ENCODE assay signal across 27 cellular contexts in the genomic region with DNA sequence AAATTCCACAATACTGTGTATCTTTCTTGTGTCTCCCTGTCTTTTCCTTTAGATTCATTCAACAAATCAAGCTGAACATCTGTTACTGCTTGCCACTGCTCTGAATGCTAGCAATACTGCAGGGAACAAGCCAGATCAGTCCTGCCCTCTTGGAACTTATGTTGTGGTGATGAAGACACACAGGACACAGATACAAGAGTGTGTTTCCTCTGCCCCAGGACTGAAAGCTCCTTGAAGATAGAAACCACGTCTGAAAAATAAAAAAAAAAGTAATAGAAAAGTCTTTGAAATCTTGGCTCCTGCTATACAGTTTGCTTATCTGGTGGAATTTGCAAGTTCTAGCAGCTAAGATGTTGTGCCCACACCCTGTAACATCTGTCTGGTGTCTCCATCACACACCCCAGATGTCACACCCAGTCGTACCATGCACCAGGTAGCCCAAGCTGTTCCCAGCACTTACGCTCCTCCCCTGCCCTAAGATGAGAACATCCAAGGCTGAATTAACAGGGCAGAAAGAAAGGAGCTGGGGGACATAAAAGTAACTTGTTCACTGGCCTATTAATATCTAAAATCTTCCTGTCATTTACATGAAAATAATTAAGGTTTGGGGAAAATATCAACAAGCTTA.
"Had no signal": no experiment of that assay in that cellular context is flagged by ENCODE, and none has a peak within 500 bp of the region (broad histone marks: within the 10 kb centered on the region; RNA-seq: fewer than 3 reads in every experiment).

No MANE protein-coding gene starts in this region.

- H3K4me3 ChIP-seq: colonic mucosa, esophagus squamous epithelium, heart right ventricle, lower lobe of right lung, right lobe of liver, thoracic aorta, transverse colon, upper lobe of right lung, uterus had no signal

- DNase-seq: colonic mucosa; effector CD8-positive, alpha-beta T cell; esophagus squamous epithelium; foreskin melanocyte; glutamatergic neuron; heart right ventricle; hippocampal formation; kidney glomerular epithelial cell; left ventricle myocardium superior; lower lobe of right lung; naive B cell; right lobe of liver; small intestine; stimulated activated CD4-positive, alpha-beta T cell treated with anti-CD3 and anti-CD28 coated beads, Interleukin-15, amount 100 ng/mL, for 24 hours; stimulated activated CD4-positive, alpha-beta T cell treated with anti-CD3 and anti-CD28 coated beads, Interleukin-2, amount 100 ng/mL, for 48 hours; stimulated activated naive B cell treated with anti-CD40 and anti-IgM and Interleukin-4, amounts not matched to agents 10 μg/mL and 1 μg/mL and 100 μg/mL, for 72 hours; transverse colon; upper lobe of right lung; uterus had no signal

- H3K4me3 Mint-ChIP-seq: dendritic cell treated with granulocyte-macrophage colony-stimulating factor and Interleukin-4, amounts not matched to agents 40 ng/mL and 50 ng/mL, for 4 days; naive B cell; natural killer cell treated with Interleukin-12 subunit alpha and Interleukin-12 subunit beta and Interleukin-15 and Interleukin-18, amount 100 ng/mL, for 72 hours; neural crest cell; stimulated activated naive B cell treated with anti-CD40 and anti-IgM and Interleukin-4, amounts not matched to agents 10 μg/mL and 1 μg/mL and 100 μg/mL, for 72 hours; stimulated activated naive CD8-positive, alpha-beta T cell treated with anti-CD3 and anti-CD28 coated beads, Interleukin-15, Interleukin-2, amounts not matched to agents 100 ng/mL and 50 ng/mL, for 24 hours had no signal

- H3K27ac ChIP-seq: colonic mucosa, esophagus squamous epithelium, heart right ventricle, lower lobe of right lung, neutrophil, parathyroid adenoma, right lobe of liver, thoracic aorta, transverse colon, upper lobe of right lung, uterus had no signal

- H3K27me3 Mint-ChIP-seq: dendritic cell treated with granulocyte-macrophage colony-stimulating factor and Interleukin-4, amounts not matched to agents 40 ng/mL and 50 ng/mL, for 4 days had no signal

- H3K9me3 ChIP-seq: colonic mucosa, esophagus squamous epithelium, heart right ventricle, lower lobe of right lung, neutrophil, right lobe of liver, thoracic aorta, transverse colon, upper lobe of right lung, uterus had no signal

- H3K36me3 ChIP-seq: colonic mucosa, esophagus squamous epithelium, heart right ventricle, lower lobe of right lung, neutrophil, right lobe of liver, thoracic aorta, transverse colon, upper lobe of right lung, uterus had no signal

- H3K27ac Mint-ChIP-seq: dendritic cell treated with granulocyte-macrophage colony-stimulating factor and Interleukin-4, amounts not matched to agents 40 ng/mL and 50 ng/mL, for 4 days; naive B cell; natural killer cell treated with Interleukin-12 subunit alpha and Interleukin-12 subunit beta and Interleukin-15 and Interleukin-18, amount 100 ng/mL, for 72 hours; progenitor cell of endocrine pancreas; stimulated activated naive B cell treated with anti-CD40 and anti-IgM and Interleukin-4, amounts not matched to agents 10 μg/mL and 1 μg/mL and 100 μg/mL, for 72 hours; stimulated activated naive CD8-positive, alpha-beta T cell treated with anti-CD3 and anti-CD28 coated beads, Interleukin-15, Interleukin-2, amounts not matched to agents 100 ng/mL and 50 ng/mL, for 24 hours had no signal

- H3K27me3 ChIP-seq: colonic mucosa, neutrophil, right lobe of liver, transverse colon, upper lobe of right lung, uterus had no signal

- H3K36me3 Mint-ChIP-seq: naive B cell; natural killer cell treated with Interleukin-12 subunit alpha and Interleukin-12 subunit beta and Interleukin-15 and Interleukin-18, amount 100 ng/mL, for 72 hours; stimulated activated naive B cell treated with anti-CD40 and anti-IgM and Interleukin-4, amounts not matched to agents 10 μg/mL and 1 μg/mL and 100 μg/mL, for 72 hours had no signal

- H3K4me1 ChIP-seq: colonic mucosa, esophagus squamous epithelium, lower lobe of right lung, parathyroid adenoma, upper lobe of right lung, uterus had no signal

- H3K9me3 Mint-ChIP-seq: dendritic cell treated with granulocyte-macrophage colony-stimulating factor and Interleukin-4, amounts not matched to agents 40 ng/mL and 50 ng/mL, for 4 days; naive B cell; natural killer cell treated with Interleukin-12 subunit alpha and Interleukin-12 subunit beta and Interleukin-15 and Interleukin-18, amount 100 ng/mL, for 72 hours; neural crest cell; stimulated activated naive B cell treated with anti-CD40 and anti-IgM and Interleukin-4, amounts not matched to agents 10 μg/mL and 1 μg/mL and 100 μg/mL, for 72 hours; stimulated activated naive CD8-positive, alpha-beta T cell treated with anti-CD3 and anti-CD28 coated beads, Interleukin-15, Interleukin-2, amounts not matched to agents 100 ng/mL and 50 ng/mL, for 24 hours had no signal

- H3K4me1 Mint-ChIP-seq: naive B cell, neural crest cell had no signal
